Comparison of ENCODE assay signal across 21 cellular contexts in the genomic region with DNA sequence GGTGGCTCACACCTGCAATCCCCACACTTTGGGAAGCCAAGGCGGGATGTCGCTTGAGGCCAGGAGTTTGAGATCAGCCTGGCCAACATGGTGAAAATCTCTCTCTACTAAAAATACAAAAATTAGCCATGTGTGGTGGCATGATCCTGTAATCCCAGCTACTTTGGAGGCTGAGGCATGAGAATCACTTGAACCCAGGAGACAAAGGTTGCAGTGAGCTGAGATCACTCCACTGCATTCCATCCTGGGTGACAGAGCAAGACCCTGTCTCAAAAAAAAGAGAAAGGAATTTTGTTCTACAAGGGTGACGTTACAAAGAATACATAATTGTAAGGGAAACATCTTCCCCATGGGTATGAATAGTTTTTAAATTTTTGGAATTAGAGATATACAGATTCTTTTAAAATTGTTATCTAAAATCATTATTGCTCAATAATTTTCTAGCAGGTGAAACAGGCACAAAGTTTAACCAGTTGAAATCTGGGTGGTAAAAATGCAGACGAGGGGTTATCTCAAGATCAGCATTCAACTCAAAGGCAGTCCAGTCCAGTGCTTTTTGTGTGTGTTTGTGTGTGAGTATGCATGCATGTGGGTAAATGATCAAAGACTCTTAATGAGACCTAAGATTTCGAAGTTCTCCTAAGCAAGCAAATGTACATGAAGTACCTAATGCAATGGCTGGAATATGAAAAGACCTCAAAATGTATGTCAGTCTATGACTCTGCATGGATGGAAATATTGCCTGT.
"Had no signal": no experiment of that assay in that cellular context is flagged by ENCODE, and none has a peak within 500 bp of the region (broad histone marks: within the 10 kb centered on the region; RNA-seq: fewer than 3 reads in every experiment).

No MANE protein-coding gene starts in this region.

- H3K4me1 Mint-ChIP-seq: activated B cell treated with CpG ODN at 0.5 μM for 24 hours had no signal

- H3K27ac Mint-ChIP-seq: activated B cell treated with CpG ODN at 0.5 μM for 24 hours; activated CD4-positive, alpha-beta memory T cell treated with anti-CD3 and anti-CD28 coated beads for 36 hours; activated naive CD8-positive, alpha-beta T cell; activated T-helper 1 cell treated with anti-CD3 and anti-CD28 coated beads, Interleukin-12 subunit alpha, Interleukin-12 subunit beta, Interleukin-2, Interleukin-4 antibody, amounts not matched to agents 30 ng/mL and 10 ng/mL and 1 ng/mL, durations not matched to agents 14 hours and 24 hours and 36 hours; dendritic cell treated with granulocyte-macrophage colony-stimulating factor and Interleukin-4, amounts not matched to agents 40 ng/mL and 50 ng/mL, for 4 days; neural progenitor cell had no signal

- ATAC-seq: left lung; psoas muscle; right cardiac atrium; stimulated activated naive CD8-positive, alpha-beta T cell treated with anti-CD3 and anti-CD28 coated beads, Interleukin-15, Interleukin-2, amounts not matched to agents 100 U/mL and 50 U/mL, for 24 hours; upper lobe of right lung had no signal

- H3K27ac ChIP-seq: cardiac muscle cell, left lung, psoas muscle, upper lobe of right lung had no signal

- H3K9me3 Mint-ChIP-seq: activated B cell treated with CpG ODN at 0.5 μM for 24 hours; activated T-helper 1 cell treated with anti-CD3 and anti-CD28 coated beads, Interleukin-12 subunit alpha, Interleukin-12 subunit beta, Interleukin-2, Interleukin-4 antibody, amounts not matched to agents 30 ng/mL and 10 ng/mL and 1 ng/mL, durations not matched to agents 14 hours and 24 hours and 36 hours; dendritic cell treated with granulocyte-macrophage colony-stimulating factor and Interleukin-4, amounts not matched to agents 40 ng/mL and 50 ng/mL, for 4 days had no signal

- H3K36me3 ChIP-seq: cardiac muscle cell, left lung, neural progenitor cell, upper lobe of right lung had no signal

- DNase-seq: activated B cell treated with CpG ODN at 0.5 μM for 24 hours; activated CD4-positive, alpha-beta memory T cell treated with anti-CD3 and anti-CD28 coated beads for 36 hours; activated CD4-positive, alpha-beta T cell treated with anti-CD3 and anti-CD28 coated beads for 4 hours; activated T-cell treated with anti-CD3 and anti-CD28 coated beads for 4 hours; effector CD8-positive, alpha-beta T cell; foreskin fibroblast; hippocampal formation; left lung; psoas muscle; right cardiac atrium; stimulated activated naive CD8-positive, alpha-beta T cell treated with anti-CD3 and anti-CD28 coated beads, Interleukin-15, Interleukin-2, amounts not matched to agents 100 U/mL and 50 U/mL, for 24 hours; substantia nigra; SW 1271; upper lobe of right lung had no signal

- H3K27me3 ChIP-seq: cardiac muscle cell, left lung, neural progenitor cell, upper lobe of right lung had no signal

- H3K27me3 Mint-ChIP-seq: activated B cell treated with CpG ODN at 0.5 μM for 24 hours; activated CD4-positive, alpha-beta memory T cell treated with anti-CD3 and anti-CD28 coated beads for 36 hours; dendritic cell treated with granulocyte-macrophage colony-stimulating factor and Interleukin-4, amounts not matched to agents 40 ng/mL and 50 ng/mL, for 4 days had no signal

- H3K36me3 Mint-ChIP-seq: activated CD4-positive, alpha-beta memory T cell treated with anti-CD3 and anti-CD28 coated beads for 36 hours; activated naive CD8-positive, alpha-beta T cell; neural progenitor cell had no signal

- H3K4me3 ChIP-seq: cardiac muscle cell, left lung, neural progenitor cell, psoas muscle, skin epidermis, upper lobe of right lung had no signal

- H3K4me1 ChIP-seq: psoas muscle had no signal

- H3K9me3 ChIP-seq: left lung, psoas muscle, upper lobe of right lung had no signal

- H2AFZ ChIP-seq: neural progenitor cell had no signal

- H3K9ac ChIP-seq: neural progenitor cell had no signal

- H3K4me3 Mint-ChIP-seq: activated B cell treated with CpG ODN at 0.5 μM for 24 hours; activated CD4-positive, alpha-beta memory T cell treated with anti-CD3 and anti-CD28 coated beads for 36 hours; activated naive CD8-positive, alpha-beta T cell; activated T-helper 1 cell treated with anti-CD3 and anti-CD28 coated beads, Interleukin-12 subunit alpha, Interleukin-12 subunit beta, Interleukin-2, Interleukin-4 antibody, amounts not matched to agents 30 ng/mL and 10 ng/mL and 1 ng/mL, durations not matched to agents 14 hours and 24 hours and 36 hours; dendritic cell treated with granulocyte-macrophage colony-stimulating factor and Interleukin-4, amounts not matched to agents 40 ng/mL and 50 ng/mL, for 4 days; neural progenitor cell had no signal

- FAIRE-seq: islet of Langerhans had no signal
